ENCODE assay signal across 8 cellular contexts in genomic region chr17:72719582-72720493, GRCh38.
A peak's percentile ranks its signal among the peaks of the same experiment; 100 is the strongest.
DNase-seq lines count a peak whose midpoint lies in the region; ATAC-seq and TF ChIP-seq lines count a peak whose summit lies in the region.

No MANE protein-coding gene starts in this region.

- CTCF ChIA-PET in activated CD4-positive, alpha-beta T cell treated with anti-CD3 and anti-CD28 coated beads, Interleukin-2, amount 10 ng/mL, durations not matched to agents 7 days and 5 days (lab: Charles Lee), result interaction anchor here (0.9 to 1.9 kb wide), 7 partner anchors 7 to 163 kb away, joined by 3 to 7 read pairs (median 4); no protein-coding TSS in a partner anchor

- peak; percentile 72 for DNase-seq in activated CD4-positive, alpha-beta T cell treated with anti-CD3 and anti-CD28 coated beads, Interleukin-2, amount 10 ng/mL, durations not matched to agents 7 days and 5 days
- DNase-seq in foreskin melanocyte (peak; percentile 87), HCEC 1CT (no peak), AG20443 (ENCODE audit: low spot score) (no peak), foreskin keratinocyte (no peak)

- peaks cover 12% of the 10 kb centered on the region for H3K36me3 Mint-ChIP-seq in activated CD4-positive, alpha-beta T cell treated with anti-CD3 and anti-CD28 coated beads, Interleukin-2, amount 10 ng/mL, durations not matched to agents 7 days and 5 days (ENCODE audit: low read depth)
- peaks cover 15% of the 10 kb centered on the region for H3K36me3 Mint-ChIP-seq in stimulated activated memory B cell treated with anti-CD40 and anti-IgM and Interleukin-4, amounts not matched to agents 10 μg/mL and 1 μg/mL and 100 μg/mL, for 72 hours

- no peaks in the 10 kb centered on the region for H3K27me3 ChIP-seq in foreskin keratinocyte

- POLR2A ChIA-PET in activated CD4-positive, alpha-beta T cell treated with anti-CD3 and anti-CD28 coated beads, Interleukin-2, amount 10 ng/mL, durations not matched to agents 7 days and 5 days (lab: Charles Lee), result interaction anchor here (0.5 to 0.7 kb wide), 2 partner anchors 630 to 828 kb away, joined by 3 to 4 read pairs; no protein-coding TSS in a partner anchor

- peak; percentile 70 for ATAC-seq in HG03354 (IDR thresholded peaks at IDR 0.05; ENCODE audit: poor library complexity, severe bottlenecking, unreplicated experiment)
- ATAC-seq in stimulated activated memory B cell treated with anti-CD40 and anti-IgM and Interleukin-4, amounts not matched to agents 10 μg/mL and 1 μg/mL and 100 μg/mL, for 72 hours, result peak; percentile 72
- ATAC-seq in foreskin keratinocyte, result no peak
- no peak for ATAC-seq in GM19035 (IDR thresholded peaks at IDR 0.05; ENCODE audit: unreplicated experiment)

- H3K4me1 ChIP-seq in foreskin keratinocyte, result peaks cover 25% of the 10 kb centered on the region

- H3K9me3 Mint-ChIP-seq in activated CD4-positive, alpha-beta T cell treated with anti-CD3 and anti-CD28 coated beads, Interleukin-2, amount 10 ng/mL, durations not matched to agents 7 days and 5 days, result no peaks in the 10 kb centered on the region
- H3K9me3 Mint-ChIP-seq in stimulated activated memory B cell treated with anti-CD40 and anti-IgM and Interleukin-4, amounts not matched to agents 10 μg/mL and 1 μg/mL and 100 μg/mL, for 72 hours, result no peaks in the 10 kb centered on the region

- peak overlapping the region; percentile 59 for H3K4me3 Mint-ChIP-seq in activated CD4-positive, alpha-beta T cell treated with anti-CD3 and anti-CD28 coated beads, Interleukin-2, amount 10 ng/mL, durations not matched to agents 7 days and 5 days
- H3K4me3 Mint-ChIP-seq in stimulated activated memory B cell treated with anti-CD40 and anti-IgM and Interleukin-4, amounts not matched to agents 10 μg/mL and 1 μg/mL and 100 μg/mL, for 72 hours, result peak overlapping the region; percentile 30

- no peak overlapping the region for H3K27ac ChIP-seq in foreskin keratinocyte

- peak overlapping the region; percentile 93 for H3K27ac Mint-ChIP-seq in activated CD4-positive, alpha-beta T cell treated with anti-CD3 and anti-CD28 coated beads, Interleukin-2, amount 10 ng/mL, durations not matched to agents 7 days and 5 days
- H3K27ac Mint-ChIP-seq in stimulated activated memory B cell treated with anti-CD40 and anti-IgM and Interleukin-4, amounts not matched to agents 10 μg/mL and 1 μg/mL and 100 μg/mL, for 72 hours, result peak overlapping the region; percentile 31

- peaks cover 58% of the 10 kb centered on the region for H3K4me1 Mint-ChIP-seq in activated CD4-positive, alpha-beta T cell treated with anti-CD3 and anti-CD28 coated beads, Interleukin-2, amount 10 ng/mL, durations not matched to agents 7 days and 5 days
- H3K4me1 Mint-ChIP-seq in stimulated activated memory B cell treated with anti-CD40 and anti-IgM and Interleukin-4, amounts not matched to agents 10 μg/mL and 1 μg/mL and 100 μg/mL, for 72 hours, result peaks cover 15% of the 10 kb centered on the region

- TF ChIP-seq CTCF in foreskin keratinocyte (conservative IDR thresholded peaks at IDR 0.05), result no peak

- no peaks in the 10 kb centered on the region for H3K27me3 Mint-ChIP-seq in activated CD4-positive, alpha-beta T cell treated with anti-CD3 and anti-CD28 coated beads, Interleukin-2, amount 10 ng/mL, durations not matched to agents 7 days and 5 days
- no peaks in the 10 kb centered on the region for H3K27me3 Mint-ChIP-seq in stimulated activated memory B cell treated with anti-CD40 and anti-IgM and Interleukin-4, amounts not matched to agents 10 μg/mL and 1 μg/mL and 100 μg/mL, for 72 hours

Comparison
In these comparisons a context has a peak if more than half of its experiments do, and no peak if none do; other contexts are left out.
1. ATAC-seq: peak in HG03354 (single experiment) and stimulated activated memory B cell treated with anti-CD40 and anti-IgM and Interleukin-4, amounts not matched to agents 10 μg/mL and 1 μg/mL and 100 μg/mL, for 72 hours (single experiment); none in foreskin keratinocyte (single experiment) and GM19035 (single experiment).
2. DNase-seq: peak in activated CD4-positive, alpha-beta T cell treated with anti-CD3 and anti-CD28 coated beads, Interleukin-2, amount 10 ng/mL, durations not matched to agents 7 days and 5 days (single experiment) and foreskin melanocyte (single experiment); none in HCEC 1CT (single experiment), AG20443 (single experiment) and foreskin keratinocyte (0 of 2).